1 cellular context compared by ENCODE assay signal in genomic region chr5:94481059-94481458, GRCh38.
TF ChIP-seq lines count a peak whose summit lies in the region.

No MANE protein-coding gene starts in this region.

TF ChIP-seq in H1, 55 proteins besides CTCF, POLR2A, EP300 and RAD21 (continued from another document):
- TF ChIP-seq USF2 (IDR thresholded peaks at IDR 0.05; ENCODE audit: low read length), result no peak
- no peak for TF ChIP-seq CHD7 (IDR thresholded peaks at IDR 0.05; ENCODE audit: insufficient replicate concordance, low read length)
- no peak for TF ChIP-seq CEBPB (IDR thresholded peaks at IDR 0.05; ENCODE audit: low read depth, low read length)
- no peak for TF ChIP-seq BCL11A (IDR thresholded peaks at IDR 0.05; ENCODE audit: low read depth in 2 of 2, low read length in 2 of 2)
- no peak for TF ChIP-seq NANOG (IDR thresholded peaks at IDR 0.05; ENCODE audit: insufficient read depth, low read depth, low read length, poor library complexity, severe bottlenecking)
- no peak for TF ChIP-seq ASH2L (IDR thresholded peaks at IDR 0.05; ENCODE audit: low read length)
- TF ChIP-seq SP2 (IDR thresholded peaks at IDR 0.05; ENCODE audit: low read length), result no peak
